1 cellular context compared by ENCODE assay signal in genomic region chr14:30118992-30119640, GRCh38.
TF ChIP-seq lines count a peak whose summit lies in the region.

No MANE protein-coding gene starts in this region.

TF ChIP-seq in HEK293, 187 proteins besides CTCF, POLR2A, EP300 and RAD21 (continued from another document):
- TF ChIP-seq ZNF214 (tag by site-specific recombination; IDR thresholded peaks at IDR 0.05; ENCODE audit: borderline replicate concordance) (no peak), ZNF175 (tag by site-specific recombination; IDR thresholded peaks at IDR 0.05) (no peak), IKZF3 (tag by site-specific recombination; IDR thresholded peaks at IDR 0.05) (no peak), ZNF747 (tag by site-specific recombination; IDR thresholded peaks at IDR 0.05) (no peak), ZNF596 (tag by site-specific recombination; IDR thresholded peaks at IDR 0.05) (no peak), ZBTB49 (tag by site-specific recombination; IDR thresholded peaks at IDR 0.05; ENCODE audit: low read depth) (no peak), ZXDB (tag by site-specific recombination; IDR thresholded peaks at IDR 0.05) (0 out of 2 replicates have a peak, but pooled peaks have one; percentile 33), ZNF37A (tag by site-specific recombination; IDR thresholded peaks at IDR 0.05) (no peak), ZNF501 (tag by site-specific recombination; IDR thresholded peaks at IDR 0.05) (no peak), ZNF623 (tag by site-specific recombination; IDR thresholded peaks at IDR 0.05) (peak; percentile 63), ZSCAN23 (tag by site-specific recombination; IDR thresholded peaks at IDR 0.05) (no peak), ZNF266 (tag by site-specific recombination; IDR thresholded peaks at IDR 0.05; ENCODE audit: low read depth) (no peak), ZNF140 (tag by site-specific recombination; IDR thresholded peaks at IDR 0.05) (peak; percentile 12; the same call in 1 of the 2 replicates), ZNF624 (tag by site-specific recombination; IDR thresholded peaks at IDR 0.05) (no peak), ZNF311 (tag by site-specific recombination; IDR thresholded peaks at IDR 0.05; ENCODE audit: borderline replicate concordance) (no peak), ZNF146 (tag by site-specific recombination; IDR thresholded peaks at IDR 0.05) (no peak), PBX3 (CRISPR knock-in tag; IDR thresholded peaks at IDR 0.05) (no peak), ZEB2 (tag by site-specific recombination; IDR thresholded peaks at IDR 0.05) (no peak), RBAK (tag by site-specific recombination; IDR thresholded peaks at IDR 0.05) (no peak), ZNF112 (tag by site-specific recombination; IDR thresholded peaks at IDR 0.05) (no peak), YY1 (tag by site-specific recombination; IDR thresholded peaks at IDR 0.05) (no peak), PRDM10 (tag by site-specific recombination; IDR thresholded peaks at IDR 0.05) (no peak), ZNF560 (tag by site-specific recombination; IDR thresholded peaks at IDR 0.05; ENCODE audit: borderline replicate concordance) (no peak), ZNF510 (tag by site-specific recombination; IDR thresholded peaks at IDR 0.05; ENCODE audit: insufficient replicate concordance) (peak; percentile 33), ZBTB8A (tag by site-specific recombination; IDR thresholded peaks at IDR 0.05) (peak; percentile 58), ZNF555 (tag by site-specific recombination; conservative IDR thresholded peaks at IDR 0.05) (peak; percentile 78), ZNF138 (tag by site-specific recombination; IDR thresholded peaks at IDR 0.05; ENCODE audit: borderline replicate concordance) (no peak), ZNF133 (tag by site-specific recombination; IDR thresholded peaks at IDR 0.05) (no peak), ZNF426 (tag by site-specific recombination; IDR thresholded peaks at IDR 0.05) (peak; percentile 75), ZNF658 (tag by site-specific recombination; IDR thresholded peaks at IDR 0.05) (no peak), ZFP37 (tag by site-specific recombination; IDR thresholded peaks at IDR 0.05) (no peak), ZNF549 (tag by site-specific recombination; IDR thresholded peaks at IDR 0.05) (no peak), ZNF16 (tag by site-specific recombination; IDR thresholded peaks at IDR 0.05; ENCODE audit: low read depth) (no peak), ZNF391 (tag by site-specific recombination; IDR thresholded peaks at IDR 0.05; ENCODE audit: borderline replicate concordance, low read depth) (no peak), ZNF394 (tag by site-specific recombination; IDR thresholded peaks at IDR 0.05; ENCODE audit: borderline replicate concordance) (peak; percentile 80; the same call in 1 of the 2 replicates), ZNF518A (tag by site-specific recombination; conservative IDR thresholded peaks at IDR 0.05; ENCODE audit: low read depth) (peak; percentile 71)
- TF ChIP-seq, protein P1, sequence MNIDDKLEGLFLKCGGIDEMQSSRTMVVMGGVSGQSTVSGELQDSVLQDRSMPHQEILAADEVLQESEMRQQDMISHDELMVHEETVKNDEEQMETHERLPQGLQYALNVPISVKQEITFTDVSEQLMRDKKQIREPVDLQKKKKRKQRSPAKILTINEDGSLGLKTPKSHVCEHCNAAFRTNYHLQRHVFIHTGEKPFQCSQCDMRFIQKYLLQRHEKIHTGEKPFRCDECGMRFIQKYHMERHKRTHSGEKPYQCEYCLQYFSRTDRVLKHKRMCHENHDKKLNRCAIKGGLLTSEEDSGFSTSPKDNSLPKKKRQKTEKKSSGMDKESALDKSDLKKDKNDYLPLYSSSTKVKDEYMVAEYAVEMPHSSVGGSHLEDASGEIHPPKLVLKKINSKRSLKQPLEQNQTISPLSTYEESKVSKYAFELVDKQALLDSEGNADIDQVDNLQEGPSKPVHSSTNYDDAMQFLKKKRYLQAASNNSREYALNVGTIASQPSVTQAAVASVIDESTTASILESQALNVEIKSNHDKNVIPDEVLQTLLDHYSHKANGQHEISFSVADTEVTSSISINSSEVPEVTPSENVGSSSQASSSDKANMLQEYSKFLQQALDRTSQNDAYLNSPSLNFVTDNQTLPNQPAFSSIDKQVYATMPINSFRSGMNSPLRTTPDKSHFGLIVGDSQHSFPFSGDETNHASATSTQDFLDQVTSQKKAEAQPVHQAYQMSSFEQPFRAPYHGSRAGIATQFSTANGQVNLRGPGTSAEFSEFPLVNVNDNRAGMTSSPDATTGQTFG (tag by site-specific recombination; IDR thresholded peaks at IDR 0.05; ENCODE audit: borderline replicate concordance): no peak
- TF ChIP-seq, protein P2, sequence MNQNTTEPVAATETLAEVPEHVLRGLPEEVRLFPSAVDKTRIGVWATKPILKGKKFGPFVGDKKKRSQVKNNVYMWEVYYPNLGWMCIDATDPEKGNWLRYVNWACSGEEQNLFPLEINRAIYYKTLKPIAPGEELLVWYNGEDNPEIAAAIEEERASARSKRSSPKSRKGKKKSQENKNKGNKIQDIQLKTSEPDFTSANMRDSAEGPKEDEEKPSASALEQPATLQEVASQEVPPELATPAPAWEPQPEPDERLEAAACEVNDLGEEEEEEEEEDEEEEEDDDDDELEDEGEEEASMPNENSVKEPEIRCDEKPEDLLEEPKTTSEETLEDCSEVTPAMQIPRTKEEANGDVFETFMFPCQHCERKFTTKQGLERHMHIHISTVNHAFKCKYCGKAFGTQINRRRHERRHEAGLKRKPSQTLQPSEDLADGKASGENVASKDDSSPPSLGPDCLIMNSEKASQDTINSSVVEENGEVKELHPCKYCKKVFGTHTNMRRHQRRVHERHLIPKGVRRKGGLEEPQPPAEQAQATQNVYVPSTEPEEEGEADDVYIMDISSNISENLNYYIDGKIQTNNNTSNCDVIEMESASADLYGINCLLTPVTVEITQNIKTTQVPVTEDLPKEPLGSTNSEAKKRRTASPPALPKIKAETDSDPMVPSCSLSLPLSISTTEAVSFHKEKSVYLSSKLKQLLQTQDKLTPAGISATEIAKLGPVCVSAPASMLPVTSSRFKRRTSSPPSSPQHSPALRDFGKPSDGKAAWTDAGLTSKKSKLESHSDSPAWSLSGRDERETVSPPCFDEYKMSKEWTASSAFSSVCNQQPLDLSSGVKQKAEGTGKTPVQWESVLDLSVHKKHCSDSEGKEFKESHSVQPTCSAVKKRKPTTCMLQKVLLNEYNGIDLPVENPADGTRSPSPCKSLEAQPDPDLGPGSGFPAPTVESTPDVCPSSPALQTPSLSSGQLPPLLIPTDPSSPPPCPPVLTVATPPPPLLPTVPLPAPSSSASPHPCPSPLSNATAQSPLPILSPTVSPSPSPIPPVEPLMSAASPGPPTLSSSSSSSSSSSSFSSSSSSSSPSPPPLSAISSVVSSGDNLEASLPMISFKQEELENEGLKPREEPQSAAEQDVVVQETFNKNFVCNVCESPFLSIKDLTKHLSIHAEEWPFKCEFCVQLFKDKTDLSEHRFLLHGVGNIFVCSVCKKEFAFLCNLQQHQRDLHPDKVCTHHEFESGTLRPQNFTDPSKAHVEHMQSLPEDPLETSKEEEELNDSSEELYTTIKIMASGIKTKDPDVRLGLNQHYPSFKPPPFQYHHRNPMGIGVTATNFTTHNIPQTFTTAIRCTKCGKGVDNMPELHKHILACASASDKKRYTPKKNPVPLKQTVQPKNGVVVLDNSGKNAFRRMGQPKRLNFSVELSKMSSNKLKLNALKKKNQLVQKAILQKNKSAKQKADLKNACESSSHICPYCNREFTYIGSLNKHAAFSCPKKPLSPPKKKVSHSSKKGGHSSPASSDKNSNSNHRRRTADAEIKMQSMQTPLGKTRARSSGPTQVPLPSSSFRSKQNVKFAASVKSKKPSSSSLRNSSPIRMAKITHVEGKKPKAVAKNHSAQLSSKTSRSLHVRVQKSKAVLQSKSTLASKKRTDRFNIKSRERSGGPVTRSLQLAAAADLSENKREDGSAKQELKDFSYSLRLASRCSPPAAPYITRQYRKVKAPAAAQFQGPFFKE (tag by site-specific recombination; IDR thresholded peaks at IDR 0.05; ENCODE audit: borderline replicate concordance): no peak
- TF ChIP-seq, protein P3, sequence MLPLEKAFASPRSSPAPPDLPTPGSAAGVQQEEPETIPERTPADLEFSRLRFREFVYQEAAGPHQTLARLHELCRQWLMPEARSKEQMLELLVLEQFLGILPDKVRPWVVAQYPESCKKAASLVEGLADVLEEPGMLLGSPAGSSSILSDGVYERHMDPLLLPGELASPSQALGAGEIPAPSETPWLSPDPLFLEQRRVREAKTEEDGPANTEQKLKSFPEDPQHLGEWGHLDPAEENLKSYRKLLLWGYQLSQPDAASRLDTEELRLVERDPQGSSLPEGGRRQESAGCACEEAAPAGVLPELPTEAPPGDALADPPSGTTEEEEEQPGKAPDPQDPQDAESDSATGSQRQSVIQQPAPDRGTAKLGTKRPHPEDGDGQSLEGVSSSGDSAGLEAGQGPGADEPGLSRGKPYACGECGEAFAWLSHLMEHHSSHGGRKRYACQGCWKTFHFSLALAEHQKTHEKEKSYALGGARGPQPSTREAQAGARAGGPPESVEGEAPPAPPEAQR (tag by site-specific recombination; IDR thresholded peaks at IDR 0.05): no peak
